Comparison of ENCODE assay signal across 8 cellular contexts in the genomic region with DNA sequence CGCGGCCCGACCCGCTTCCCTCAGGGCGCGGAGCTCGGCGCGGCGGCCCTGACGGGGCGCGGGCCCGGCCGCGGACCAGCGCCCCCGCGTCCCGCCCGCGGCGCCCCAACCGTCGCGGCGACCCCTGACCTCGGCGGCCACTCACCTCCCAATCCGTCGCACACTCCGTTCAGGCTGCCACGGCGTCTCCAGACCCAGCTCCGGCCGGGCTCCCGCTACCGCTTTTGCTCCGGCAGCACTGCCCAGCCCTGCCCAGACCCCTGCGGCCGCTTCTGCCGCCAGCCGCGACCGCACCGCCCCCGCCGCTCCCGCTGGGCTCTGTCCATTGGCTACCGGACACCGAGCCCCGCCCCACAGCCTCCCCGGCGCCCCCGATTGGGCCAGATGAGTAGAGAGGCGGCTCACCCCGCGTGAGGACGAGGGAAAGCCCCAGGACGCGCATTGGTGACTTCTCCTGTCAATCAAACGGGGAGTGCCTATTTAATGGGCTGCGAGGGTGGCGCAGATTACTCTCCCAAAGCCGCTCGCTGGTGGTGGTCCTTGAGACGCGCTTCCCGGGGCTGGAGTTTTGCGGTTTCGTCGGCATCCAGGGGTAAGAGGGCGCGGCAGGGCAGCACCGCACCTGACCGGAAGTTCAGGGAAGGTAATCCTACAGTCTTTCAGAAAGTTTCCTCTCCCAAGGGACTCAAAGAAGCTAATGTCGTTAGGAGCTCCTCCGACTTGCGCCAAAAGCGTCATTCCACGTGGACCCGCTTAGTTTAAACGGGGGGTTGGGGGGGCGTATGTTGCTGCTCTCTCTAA. TPM values are rescaled to one million over a fixed set of nuclear protein-coding genes. Genes with fewer than 3 reads are reported as not detected.
DNase-seq lines count a peak whose midpoint lies in the region; ATAC-seq and TF ChIP-seq lines count a peak whose summit lies in the region.

A gene with protein sequence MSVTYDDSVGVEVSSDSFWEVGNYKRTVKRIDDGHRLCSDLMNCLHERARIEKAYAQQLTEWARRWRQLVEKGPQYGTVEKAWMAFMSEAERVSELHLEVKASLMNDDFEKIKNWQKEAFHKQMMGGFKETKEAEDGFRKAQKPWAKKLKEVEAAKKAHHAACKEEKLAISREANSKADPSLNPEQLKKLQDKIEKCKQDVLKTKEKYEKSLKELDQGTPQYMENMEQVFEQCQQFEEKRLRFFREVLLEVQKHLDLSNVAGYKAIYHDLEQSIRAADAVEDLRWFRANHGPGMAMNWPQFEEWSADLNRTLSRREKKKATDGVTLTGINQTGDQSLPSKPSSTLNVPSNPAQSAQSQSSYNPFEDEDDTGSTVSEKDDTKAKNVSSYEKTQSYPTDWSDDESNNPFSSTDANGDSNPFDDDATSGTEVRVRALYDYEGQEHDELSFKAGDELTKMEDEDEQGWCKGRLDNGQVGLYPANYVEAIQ (minus strand): TSS at position 274 of the 801 bp plus-strand sequence. CDS start 103,069 bp downstream, outside the sequence.

- DNase-seq in DMS53 (lab: John Stamatoyannopoulos, UW) (peak; percentile 98), OCI-M2 (lab: John Stamatoyannopoulos, UW; ENCODE audit: unreplicated experiment) (peak; percentile 89), activated T-cell treated with anti-CD3 and anti-CD28 coated beads for 4 hours (peak; percentile 99), epithelial cell of prostate (ENCODE audit: low read depth, low spot score) (peak; percentile 86), mucosa of gallbladder (ENCODE audit: low spot score) (peak; percentile 100)
- peak; percentile 98 for DNase-seq in stimulated activated CD8-positive, alpha-beta memory T cell treated with anti-CD3 and anti-CD28 coated beads, Interleukin-4, amount 100 ng/mL, for 24 hours (ENCODE audit: low read depth)

- peak; percentile 90 for ATAC-seq in GM21619 (IDR thresholded peaks at IDR 0.05; ENCODE audit: unreplicated experiment)

- 0 out of 2 replicates have a peak, but pooled peaks have one; percentile 6 for TF ChIP-seq RAD21 in Ishikawa (IDR thresholded peaks at IDR 0.05; ENCODE audit: low read depth)

- no peak for TF ChIP-seq EP300 in Ishikawa (IDR thresholded peaks at IDR 0.05; ENCODE audit: borderline replicate concordance)

- H3K27ac ChIP-seq in epithelial cell of prostate, result peak within 1 kb of the TSS; percentile 23

TF ChIP-seq in Ishikawa, 13 proteins besides CTCF, POLR2A, EP300 and RAD21:
- no peak; the same call in 1 of the 2 replicates for TF ChIP-seq TEAD4 (IDR thresholded peaks at IDR 0.05)
- TF ChIP-seq, protein P1, sequence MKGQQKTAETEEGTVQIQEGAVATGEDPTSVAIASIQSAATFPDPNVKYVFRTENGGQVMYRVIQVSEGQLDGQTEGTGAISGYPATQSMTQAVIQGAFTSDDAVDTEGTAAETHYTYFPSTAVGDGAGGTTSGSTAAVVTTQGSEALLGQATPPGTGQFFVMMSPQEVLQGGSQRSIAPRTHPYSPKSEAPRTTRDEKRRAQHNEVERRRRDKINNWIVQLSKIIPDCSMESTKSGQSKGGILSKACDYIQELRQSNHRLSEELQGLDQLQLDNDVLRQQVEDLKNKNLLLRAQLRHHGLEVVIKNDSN (IDR thresholded peaks at IDR 0.05), result peak; percentile 56
- TF ChIP-seq CREB1 (IDR thresholded peaks at IDR 0.05; ENCODE audit: low read depth), result no peak
- TF ChIP-seq YY1 (IDR thresholded peaks at IDR 0.05; ENCODE audit: low read depth), result peak; percentile 60; the same call in 1 of the 2 replicates
- 0 out of 2 replicates have a peak, but pooled peaks have one; percentile 52 for TF ChIP-seq ZBTB7A (IDR thresholded peaks at IDR 0.05; ENCODE audit: low read depth)
- peak; percentile 93 for TF ChIP-seq TAF1 (IDR thresholded peaks at IDR 0.05; ENCODE audit: low read depth)
- peak; percentile 46; the same call in 1 of the 2 replicates for TF ChIP-seq EGR1 (IDR thresholded peaks at IDR 0.05)
- TF ChIP-seq, protein P2, sequence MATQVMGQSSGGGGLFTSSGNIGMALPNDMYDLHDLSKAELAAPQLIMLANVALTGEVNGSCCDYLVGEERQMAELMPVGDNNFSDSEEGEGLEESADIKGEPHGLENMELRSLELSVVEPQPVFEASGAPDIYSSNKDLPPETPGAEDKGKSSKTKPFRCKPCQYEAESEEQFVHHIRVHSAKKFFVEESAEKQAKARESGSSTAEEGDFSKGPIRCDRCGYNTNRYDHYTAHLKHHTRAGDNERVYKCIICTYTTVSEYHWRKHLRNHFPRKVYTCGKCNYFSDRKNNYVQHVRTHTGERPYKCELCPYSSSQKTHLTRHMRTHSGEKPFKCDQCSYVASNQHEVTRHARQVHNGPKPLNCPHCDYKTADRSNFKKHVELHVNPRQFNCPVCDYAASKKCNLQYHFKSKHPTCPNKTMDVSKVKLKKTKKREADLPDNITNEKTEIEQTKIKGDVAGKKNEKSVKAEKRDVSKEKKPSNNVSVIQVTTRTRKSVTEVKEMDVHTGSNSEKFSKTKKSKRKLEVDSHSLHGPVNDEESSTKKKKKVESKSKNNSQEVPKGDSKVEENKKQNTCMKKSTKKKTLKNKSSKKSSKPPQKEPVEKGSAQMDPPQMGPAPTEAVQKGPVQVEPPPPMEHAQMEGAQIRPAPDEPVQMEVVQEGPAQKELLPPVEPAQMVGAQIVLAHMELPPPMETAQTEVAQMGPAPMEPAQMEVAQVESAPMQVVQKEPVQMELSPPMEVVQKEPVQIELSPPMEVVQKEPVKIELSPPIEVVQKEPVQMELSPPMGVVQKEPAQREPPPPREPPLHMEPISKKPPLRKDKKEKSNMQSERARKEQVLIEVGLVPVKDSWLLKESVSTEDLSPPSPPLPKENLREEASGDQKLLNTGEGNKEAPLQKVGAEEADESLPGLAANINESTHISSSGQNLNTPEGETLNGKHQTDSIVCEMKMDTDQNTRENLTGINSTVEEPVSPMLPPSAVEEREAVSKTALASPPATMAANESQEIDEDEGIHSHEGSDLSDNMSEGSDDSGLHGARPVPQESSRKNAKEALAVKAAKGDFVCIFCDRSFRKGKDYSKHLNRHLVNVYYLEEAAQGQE (IDR thresholded peaks at IDR 0.05; ENCODE audit: low read depth), result no peak
- TF ChIP-seq TCF12 (IDR thresholded peaks at IDR 0.05; ENCODE audit: low read depth), result no peak
- no peak for TF ChIP-seq NFIC (IDR thresholded peaks at IDR 0.05)
- TF ChIP-seq FOXM1 (IDR thresholded peaks at IDR 0.05; ENCODE audit: borderline replicate concordance, low read depth), result no peak
- TF ChIP-seq CEBPB (IDR thresholded peaks at IDR 0.05), result no peak
- TF ChIP-seq, protein P3, sequence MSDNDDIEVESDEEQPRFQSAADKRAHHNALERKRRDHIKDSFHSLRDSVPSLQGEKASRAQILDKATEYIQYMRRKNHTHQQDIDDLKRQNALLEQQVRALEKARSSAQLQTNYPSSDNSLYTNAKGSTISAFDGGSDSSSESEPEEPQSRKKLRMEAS (IDR thresholded peaks at IDR 0.05), result peak; percentile 80
TF ChIP-seq in Ishikawa: peak in this region for 6.

RNA-seq across cellular contexts. Expression of the gene that starts here (rescaled TPM):
- total RNA-seq in mucosa of gallbladder, result 182 TPM

Comparison
In these comparisons a context has a peak if more than half of its experiments do, and no peak if none do; other contexts are left out.
1. Peak in every context shown above with its lines: DNase-seq, ATAC-seq and H3K27ac ChIP-seq.